17 cellular contexts compared by ENCODE assay signal in the genomic region with DNA sequence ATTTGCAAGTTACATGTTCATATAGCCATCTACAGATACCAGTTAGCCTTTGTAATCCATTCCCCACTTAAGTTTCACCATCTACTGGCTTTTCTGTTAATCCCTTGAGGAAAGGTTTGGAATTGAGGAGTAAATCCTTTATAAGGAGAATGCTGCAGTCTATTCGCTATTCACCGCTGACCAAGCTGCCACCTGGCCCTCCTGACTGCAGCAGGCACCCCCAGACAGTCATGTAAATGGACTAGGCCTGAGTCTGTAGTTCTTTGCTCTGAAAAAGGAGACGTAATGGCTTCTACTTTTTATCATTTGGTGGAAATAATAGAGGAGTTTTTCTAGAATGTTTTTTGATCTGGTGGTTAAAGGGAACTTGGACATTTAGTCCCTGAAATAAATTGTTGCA. TPM values are rescaled to one million over a fixed set of nuclear protein-coding genes. Genes with fewer than 3 reads are reported as not detected.
DNase-seq lines count a peak whose midpoint lies in the region; ATAC-seq and TF ChIP-seq lines count a peak whose summit lies in the region.
"Had no signal": no experiment of that assay in that cellular context is flagged by ENCODE, and none has a peak within 500 bp of the region (broad histone marks: within the 10 kb centered on the region; RNA-seq: fewer than 3 reads in every experiment).

No MANE protein-coding gene starts in this region.

- H2AFZ ChIP-seq in GM23338 (peak overlapping the region; percentile 3), osteoblast (ENCODE audit: low read length) (no peak overlapping the region)

- no peaks in the 10 kb centered on the region for H3K9me3 Mint-ChIP-seq in GM23338
- H3K9me3 Mint-ChIP-seq in activated T-helper 17 cell treated with anti-CD3 and anti-CD28 coated beads, Interleukin-2, amount 50 U/mL, for 72 hours = no peaks in the 10 kb centered on the region
- H3K9me3 Mint-ChIP-seq in stimulated activated effector memory CD8-positive, alpha-beta T cell treated with anti-CD3 and anti-CD28 coated beads, Interleukin-12 subunit alpha, Interleukin-12 subunit beta, amount 100 ng/mL, for 72 hours = no peaks in the 10 kb centered on the region
- H3K9me3 Mint-ChIP-seq: CD8-positive, alpha-beta T cell had no signal

- no peaks in the 10 kb centered on the region for H3K27me3 ChIP-seq in GM23338 (ENCODE audit: insufficient read depth)
- peaks cover 30% of the 10 kb centered on the region for H3K27me3 ChIP-seq in osteoblast (ENCODE audit: insufficient read depth, low read length)

- H3K27ac Mint-ChIP-seq in GM23338 = no peak overlapping the region
- H3K27ac Mint-ChIP-seq in activated T-helper 17 cell treated with anti-CD3 and anti-CD28 coated beads, Interleukin-2, amount 50 U/mL, for 72 hours = peak overlapping the region; percentile 32
- peak overlapping the region; percentile 59 for H3K27ac Mint-ChIP-seq in stimulated activated effector memory CD8-positive, alpha-beta T cell treated with anti-CD3 and anti-CD28 coated beads, Interleukin-12 subunit alpha, Interleukin-12 subunit beta, amount 100 ng/mL, for 72 hours
- H3K27ac Mint-ChIP-seq: CD8-positive, alpha-beta T cell had no signal

- POLR2A ChIA-PET in HEK293 (lab: Yijun Ruan, JAX) = no interaction called here

- peaks cover 7% of the 10 kb centered on the region for H3K79me2 ChIP-seq in GM23338 (replicated peaks; ENCODE audit: insufficient read depth)
- H3K79me2 ChIP-seq in osteoblast (ENCODE audit: insufficient read depth, low read length) = peaks cover 3% of the 10 kb centered on the region

- H3K4me1 Mint-ChIP-seq in GM23338 = peaks cover 14% of the 10 kb centered on the region; the same call in 2 of the 3 replicates
- H3K4me1 Mint-ChIP-seq in activated T-helper 17 cell treated with anti-CD3 and anti-CD28 coated beads, Interleukin-2, amount 50 U/mL, for 72 hours = peaks cover 8% of the 10 kb centered on the region
- peaks cover 7% of the 10 kb centered on the region for H3K4me1 Mint-ChIP-seq in stimulated activated effector memory CD8-positive, alpha-beta T cell treated with anti-CD3 and anti-CD28 coated beads, Interleukin-12 subunit alpha, Interleukin-12 subunit beta, amount 100 ng/mL, for 72 hours

- H3F3A ChIP-seq in GM23338 (replicated peaks; ENCODE audit: low read depth) = peaks cover 10% of the 10 kb centered on the region

- no peaks in the 10 kb centered on the region for H3K9me3 ChIP-seq in HEK293 (ENCODE audit: control insufficient read depth, insufficient read depth, low read depth, low read length)
- H3K9me3 ChIP-seq in osteoblast (ENCODE audit: low read depth, low read length) = no peaks in the 10 kb centered on the region
- H3K9me3 ChIP-seq: A549, BE2C had no signal

- no peak overlapping the region for H3K27ac ChIP-seq in GM23338 (ENCODE audit: low read depth)
- no peak overlapping the region for H3K27ac ChIP-seq in HEK293 (ENCODE audit: extremely low read depth, low read depth, low read length)
- H3K27ac ChIP-seq in osteoblast (ENCODE audit: low read depth, low read length) = no peak overlapping the region
- H3K27ac ChIP-seq: A549, C4-2B had no signal

- H3K36me3 Mint-ChIP-seq in GM23338 (ENCODE audit: low read depth) = no peaks in the 10 kb centered on the region
- no peaks in the 10 kb centered on the region for H3K36me3 Mint-ChIP-seq in activated T-helper 17 cell treated with anti-CD3 and anti-CD28 coated beads, Interleukin-2, amount 50 U/mL, for 72 hours (ENCODE audit: low read depth)
- H3K36me3 Mint-ChIP-seq in stimulated activated effector memory CD8-positive, alpha-beta T cell treated with anti-CD3 and anti-CD28 coated beads, Interleukin-12 subunit alpha, Interleukin-12 subunit beta, amount 100 ng/mL, for 72 hours = peaks cover 5% of the 10 kb centered on the region

- H3K4me1 ChIP-seq in GM23338 (ENCODE audit: insufficient read depth) (peaks cover 5% of the 10 kb centered on the region; the same call in 1 of the 2 replicates), HEK293 (ENCODE audit: control insufficient read depth, insufficient read depth, low read length) (peaks cover 5% of the 10 kb centered on the region; the same call in 1 of the 2 replicates), osteoblast (ENCODE audit: insufficient read depth, low read length) (peaks cover 6% of the 10 kb centered on the region)
- H3K4me1 ChIP-seq: BE2C had no signal

- H3K4me3 Mint-ChIP-seq in GM23338 = no peak overlapping the region
- H3K4me3 Mint-ChIP-seq in activated T-helper 17 cell treated with anti-CD3 and anti-CD28 coated beads, Interleukin-2, amount 50 U/mL, for 72 hours = no peak overlapping the region
- H3K4me3 Mint-ChIP-seq in stimulated activated effector memory CD8-positive, alpha-beta T cell treated with anti-CD3 and anti-CD28 coated beads, Interleukin-12 subunit alpha, Interleukin-12 subunit beta, amount 100 ng/mL, for 72 hours = no peak overlapping the region
- H3K4me3 Mint-ChIP-seq: CD8-positive, alpha-beta T cell had no signal

- no peaks in the 10 kb centered on the region for H4K20me1 ChIP-seq in GM23338 (replicated peaks; ENCODE audit: insufficient read depth)
- no peaks in the 10 kb centered on the region for H4K20me1 ChIP-seq in osteoblast (ENCODE audit: insufficient read depth, low read length)

- CTCF ChIA-PET in HEK293 (lab: Yijun Ruan, JAX) = interaction anchor here (0.6 to 3.7 kb wide), 4 partner anchors 9 to 83 kb away, joined by 3 to 19 read pairs (median 6); no protein-coding TSS in a partner anchor

- peaks cover 11% of the 10 kb centered on the region for H3K27me3 Mint-ChIP-seq in GM23338 (ENCODE audit: insufficient read depth, low read depth, poor library complexity)
- H3K27me3 Mint-ChIP-seq in activated T-helper 17 cell treated with anti-CD3 and anti-CD28 coated beads, Interleukin-2, amount 50 U/mL, for 72 hours = peaks cover 10% of the 10 kb centered on the region

- DNase-seq in GM23338 (ENCODE audit: low spot score) = peak; percentile 37
- no peak for DNase-seq in stimulated activated effector memory CD8-positive, alpha-beta T cell treated with anti-CD3 and anti-CD28 coated beads, Interleukin-12 subunit alpha, Interleukin-12 subunit beta, amount 100 ng/mL, for 72 hours (ENCODE audit: low spot score in 2 of 2)
- DNase-seq in osteoblast (ENCODE audit: insufficient read length, low spot score, missing footprints) = no peak
- DNase-seq: BE2C; CD8-positive, alpha-beta T cell; COR-L47; DMS153; DMS79 treated with DMSO at 0.1 percent for 48 hours; EL; IMR-90 had no signal

- ATAC-seq in GM23338 = no peak
- no peak for ATAC-seq in activated T-helper 17 cell treated with anti-CD3 and anti-CD28 coated beads, Interleukin-2, amount 50 U/mL, for 72 hours (replicated peaks)
- no peak for ATAC-seq in stimulated activated effector memory CD8-positive, alpha-beta T cell treated with anti-CD3 and anti-CD28 coated beads, Interleukin-12 subunit alpha, Interleukin-12 subunit beta, amount 100 ng/mL, for 72 hours
- no peak for ATAC-seq in GM19455 (IDR thresholded peaks at IDR 0.05; ENCODE audit: unreplicated experiment)
- ATAC-seq: A549; CD8-positive, alpha-beta T cell had no signal

- H3K4me2 ChIP-seq in GM23338 (no peak overlapping the region), osteoblast (ENCODE audit: insufficient read depth, low read length) (no peak overlapping the region)
- H3K4me2 ChIP-seq: A549 had no signal

- H3K4me3 ChIP-seq in GM23338 (no peak overlapping the region), HEK293 (ENCODE audit: low read depth, low read length) (no peak overlapping the region), osteoblast (ENCODE audit: insufficient read depth, low read length) (no peak overlapping the region)
- H3K4me3 ChIP-seq: A549 had no signal

- H3K36me3 ChIP-seq in GM23338 (ENCODE audit: insufficient read depth) (no peaks in the 10 kb centered on the region), HEK293 (ENCODE audit: control insufficient read depth in 2 of 2, insufficient read depth in 1 of 2, low read length in 2 of 2) (no peaks in the 10 kb centered on the region), osteoblast (ENCODE audit: insufficient read depth, low read length) (no peaks in the 10 kb centered on the region)
- H3K36me3 ChIP-seq: BE2C had no signal

- no peaks in the 10 kb centered on the region for H3K9me2 ChIP-seq in GM23338 (ENCODE audit: insufficient read depth)

- TF ChIP-seq CTCF in GM23338 (conservative IDR thresholded peaks at IDR 0.05; ENCODE audit: low read depth in 2 of 2) = no peak
- TF ChIP-seq CTCF in HEK293 (tag by site-specific recombination; IDR thresholded peaks at IDR 0.05) = no peak
- no peak for TF ChIP-seq CTCF in osteoblast (IDR thresholded peaks at IDR 0.05; ENCODE audit: extremely low read depth, low read depth, low read length)

TF ChIP-seq in GM23338, 12 proteins besides CTCF, POLR2A, EP300 and RAD21 (continues in another document):
- no peak for TF ChIP-seq JUNB (IDR thresholded peaks at IDR 0.05; ENCODE audit: unreplicated experiment)

TF ChIP-seq in HEK293, 187 proteins besides CTCF, POLR2A, EP300 and RAD21 (continues in another document):
- TF ChIP-seq HOXD13 (CRISPR knock-in tag; IDR thresholded peaks at IDR 0.05; ENCODE audit: borderline replicate concordance) = no peak

RNA-seq across cellular contexts. Expression of a gene that starts 3.2 kb away (rescaled TPM):
- not detected in 2 replicates for total RNA-seq in GM23338 (2014; rRNA removed; shearing (Covaris generic))
- 0.45 TPM in 1 of 2 replicates, not detected in the other for polyA plus RNA-seq in GM23338 (2016; fragmentation: Nextera tagmentation; extraction: Ambion mirVana)
- under 1 TPM; 0.22 to 0.32 TPM for total RNA-seq in activated T-helper 17 cell treated with anti-CD3 and anti-CD28 coated beads, Interleukin-2, amount 50 U/mL, for 72 hours
- total RNA-seq in osteoblast = under 0.01 TPM in 1 of 2 replicates, not detected in the other
- total RNA-seq: H4, IMR-90 had no signal
- polyA plus RNA-seq: A549, AG04450, IMR-90 had no signal

RNA-seq across cellular contexts. Expression of a gene that starts 3.2 kb away (rescaled TPM):
- 21.2 and 40.8 TPM in 2 replicates for total RNA-seq in GM23338 (2014; rRNA removed; shearing (Covaris generic))
- 18.1 and 22.2 TPM in 2 replicates for polyA plus RNA-seq in GM23338 (2016; fragmentation: Nextera tagmentation; extraction: Ambion mirVana)
- 10 to 100 TPM; 13.5 to 17.0 TPM for total RNA-seq in activated T-helper 17 cell treated with anti-CD3 and anti-CD28 coated beads, Interleukin-2, amount 50 U/mL, for 72 hours
- 35.7 and 38.0 TPM in 2 replicates for total RNA-seq in osteoblast

RNA-seq across cellular contexts. Expression of a gene that starts 28.3 kb away (rescaled TPM):
- total RNA-seq in GM23338 (2014; rRNA removed; shearing (Covaris generic)) = not detected in 2 replicates
- 0.65 TPM in 1 of 2 replicates, not detected in the other for polyA plus RNA-seq in GM23338 (2016; fragmentation: Nextera tagmentation; extraction: Ambion mirVana)
- total RNA-seq in activated T-helper 17 cell treated with anti-CD3 and anti-CD28 coated beads, Interleukin-2, amount 50 U/mL, for 72 hours = under 1 TPM in 1 of 2 donors, not detected in 1; 0.13 TPM
- total RNA-seq in osteoblast = not detected in 2 replicates
- total RNA-seq: CD8-positive, alpha-beta T cell; H4; IMR-90 had no signal
- polyA plus RNA-seq: A549, AG04450, IMR-90 had no signal
